ENCODE assay signal across 8 cellular contexts in genomic region chr6:154805288-154805911, GRCh38.
DNase-seq lines count a peak whose midpoint lies in the region; ATAC-seq and TF ChIP-seq lines count a peak whose summit lies in the region.

No MANE protein-coding gene starts in this region.

- H3K9me3 Mint-ChIP-seq in stimulated activated memory B cell treated with anti-CD40 and anti-IgM and Interleukin-4, amounts not matched to agents 10 μg/mL and 1 μg/mL and 100 μg/mL, for 72 hours: no peaks in the 10 kb centered on the region

- ATAC-seq in HG03571 (IDR thresholded peaks at IDR 0.05; ENCODE audit: unreplicated experiment): no peak
- ATAC-seq in stimulated activated memory B cell treated with anti-CD40 and anti-IgM and Interleukin-4, amounts not matched to agents 10 μg/mL and 1 μg/mL and 100 μg/mL, for 72 hours: no peak

- peaks cover 3% of the 10 kb centered on the region for H3K4me1 ChIP-seq in OCI-LY7 (ENCODE audit: insufficient read depth, low read length, poor library complexity, severe bottlenecking)
- no peaks in the 10 kb centered on the region for H3K4me1 ChIP-seq in parathyroid adenoma

- H3K4me3 Mint-ChIP-seq in stimulated activated memory B cell treated with anti-CD40 and anti-IgM and Interleukin-4, amounts not matched to agents 10 μg/mL and 1 μg/mL and 100 μg/mL, for 72 hours: no peak overlapping the region

- POLR2A ChIA-PET in OCI-LY7 (lab: Charles Lee): interaction anchor here (0.6 to 1.2 kb wide), 10 partner anchors 9 to 1830 kb away, joined by 3 to 7 read pairs (median 3); no protein-coding TSS in a partner anchor

- H3K9me2 ChIP-seq in OCI-LY7 (ENCODE audit: insufficient read depth, low read length): no peaks in the 10 kb centered on the region

- intact Hi-C loops in OCI-LY7 (cut with micrococcal nuclease; ENCODE audit: unreplicated experiment): loop anchor here (1.0 to 2.0 kb wide), 3 partner anchors 73 to 130 kb away; partner anchors contain the start of gene SCAF8

- H3K4me3 ChIP-seq in H7 (ENCODE audit: insufficient read depth, low read depth, low read length) (no peak overlapping the region), OCI-LY7 (ENCODE audit: low read depth, low read length, poor library complexity, severe bottlenecking) (no peak overlapping the region), parathyroid adenoma (ENCODE audit: low read depth, low read length) (no peak overlapping the region)

- peaks cover 43% of the 10 kb centered on the region for H3K36me3 Mint-ChIP-seq in stimulated activated memory B cell treated with anti-CD40 and anti-IgM and Interleukin-4, amounts not matched to agents 10 μg/mL and 1 μg/mL and 100 μg/mL, for 72 hours

- H3K9me3 ChIP-seq in OCI-LY7 (ENCODE audit: low read length) (no peaks in the 10 kb centered on the region), parathyroid adenoma (ENCODE audit: control insufficient read depth, low read length) (no peaks in the 10 kb centered on the region)

- H3K27me3 Mint-ChIP-seq in stimulated activated memory B cell treated with anti-CD40 and anti-IgM and Interleukin-4, amounts not matched to agents 10 μg/mL and 1 μg/mL and 100 μg/mL, for 72 hours: no peaks in the 10 kb centered on the region

- H2AFZ ChIP-seq in OCI-LY7 (ENCODE audit: low read length): no peak overlapping the region
- H2AFZ ChIP-seq in parathyroid adenoma: no peak overlapping the region

- H4K20me1 ChIP-seq in OCI-LY7 (ENCODE audit: insufficient read depth, low read length): no peaks in the 10 kb centered on the region

- peaks cover 1% of the 10 kb centered on the region; the same call in 1 of the 2 replicates for H3K79me2 ChIP-seq in OCI-LY7 (ENCODE audit: insufficient read depth, low read depth, low read length)
- no peaks in the 10 kb centered on the region for H3K79me2 ChIP-seq in parathyroid adenoma

- H3K4me1 Mint-ChIP-seq in stimulated activated memory B cell treated with anti-CD40 and anti-IgM and Interleukin-4, amounts not matched to agents 10 μg/mL and 1 μg/mL and 100 μg/mL, for 72 hours: peaks cover 7% of the 10 kb centered on the region

- no TSS peak for BruUV-seq in OCI-LY7 (replicated peaks; lab: Mats Ljungman, UMichigan)

- TF ChIP-seq CTCF in OCI-LY7 (conservative IDR thresholded peaks at IDR 0.05; ENCODE audit: low read length) (peak; percentile 79), parathyroid adenoma (IDR thresholded peaks at IDR 0.05) (peak; percentile 79)

- no peak overlapping the region for H3K9ac ChIP-seq in parathyroid adenoma

- H3K27me3 ChIP-seq in H7 (ENCODE audit: control insufficient read depth, insufficient read depth, low read length) (no peaks in the 10 kb centered on the region), parathyroid adenoma (ENCODE audit: control insufficient read depth, insufficient read depth, low read length) (no peaks in the 10 kb centered on the region)

- H3K36me3 ChIP-seq in H7 (replicated peaks; ENCODE audit: control insufficient read depth, insufficient read depth, low read length) (peaks cover 14% of the 10 kb centered on the region), OCI-LY7 (ENCODE audit: insufficient read depth, low read length) (peaks cover 85% of the 10 kb centered on the region), parathyroid adenoma (ENCODE audit: control insufficient read depth, insufficient read depth, low read length) (no peaks in the 10 kb centered on the region)

- no peak overlapping the region for H3K27ac Mint-ChIP-seq in stimulated activated memory B cell treated with anti-CD40 and anti-IgM and Interleukin-4, amounts not matched to agents 10 μg/mL and 1 μg/mL and 100 μg/mL, for 72 hours

- CTCF ChIA-PET in OCI-LY7 (lab: Charles Lee; ENCODE audit: unreplicated experiment): interaction anchor here (0.8 kb wide), 1 partner anchor 9 kb away, joined by 3 read pairs; no protein-coding TSS in a partner anchor

- no peak overlapping the region for H3K27ac ChIP-seq in OCI-LY7 (ENCODE audit: low read depth, low read length, poor library complexity, severe bottlenecking)
- H3K27ac ChIP-seq in parathyroid adenoma: no peak overlapping the region

- H3K4me2 ChIP-seq in OCI-LY7 (ENCODE audit: low read length): no peak overlapping the region
- no peak overlapping the region for H3K4me2 ChIP-seq in parathyroid adenoma (ENCODE audit: low read length)

- peak; percentile 3 for DNase-seq in COR-L47 (lab: John Stamatoyannopoulos, UW)
- peak; percentile 10 for DNase-seq in H7
- DNase-seq in OCI-LY7 (ENCODE audit: low spot score): peak; percentile 59
- DNase-seq in epidermal melanocyte (ENCODE audit: insufficient read length, low spot score): peak; percentile 63
- no peak for DNase-seq in middle frontal gyrus (ENCODE audit: extremely low spot score, low spot score)
